In genomic region chr9:107881625-107882300, GRCh38 we compare ENCODE assay signal across 19 cellular contexts.
"Had no signal": no experiment of that assay in that cellular context is flagged by ENCODE, and none has a peak within 500 bp of the region (broad histone marks: within the 10 kb centered on the region; RNA-seq: fewer than 3 reads in every experiment).

No MANE protein-coding gene starts in this region.

- H3K27ac ChIP-seq: adrenal gland, lower lobe of right lung, spleen, VCaP had no signal

- H3K27me3 ChIP-seq: adrenal gland, spleen had no signal

- H3K4me1 ChIP-seq: adrenal gland, lower lobe of right lung had no signal

- H3K36me3 Mint-ChIP-seq: activated naive CD4-positive, alpha-beta T cell treated with anti-CD3 and anti-CD28 coated beads, Interleukin-2, amount 50 U/mL, for 72 hours; mesothelial cell of epicardium; stimulated activated memory B cell treated with anti-CD40 and anti-IgM and Interleukin-4, amounts not matched to agents 10 μg/mL and 1 μg/mL and 100 μg/mL, for 72 hours had no signal

- H3K9me3 Mint-ChIP-seq: activated T-helper 1 cell treated with anti-CD3 and anti-CD28 coated beads, Interleukin-12 subunit alpha, Interleukin-12 subunit beta, Interleukin-2, Interleukin-4 antibody, amounts not matched to agents 30 ng/mL and 10 ng/mL and 1 ng/mL, durations not matched to agents 14 hours and 24 hours and 36 hours; mesothelial cell of epicardium; nephron; stimulated activated memory B cell treated with anti-CD40 and anti-IgM and Interleukin-4, amounts not matched to agents 10 μg/mL and 1 μg/mL and 100 μg/mL, for 72 hours; T-helper 1 cell treated with Interleukin-12 subunit alpha and Interleukin-12 subunit beta and Interleukin-4 antibody, amounts not matched to agents 30 μg/mL and 1 μg/mL, for 36 hours had no signal

- H3K9me3 ChIP-seq: lower lobe of right lung, spleen had no signal

- H3K36me3 ChIP-seq: adrenal gland, lower lobe of right lung, spleen had no signal

- DNase-seq: activated CD4-positive, alpha-beta T cell treated with anti-CD3 and anti-CD28 coated beads for 1 hour; activated CD4-positive, alpha-beta T cell treated with anti-CD3 and anti-CD28 coated beads, Interleukin-2, amount 50 U/mL, for 48 hours; activated gamma-delta T cell treated with Interleukin-2 at 50 U/mL for 16 hours; adrenal gland; effector CD4-positive, alpha-beta T cell; islet precursor cell; left colon; lower lobe of right lung; retina; spleen; stimulated activated CD4-positive, alpha-beta T cell treated with anti-CD3 and anti-CD28 coated beads, Interleukin-4, amount 100 ng/mL, for 4 hours had no signal

- H3K4me3 Mint-ChIP-seq: activated T-helper 1 cell treated with anti-CD3 and anti-CD28 coated beads, Interleukin-12 subunit alpha, Interleukin-12 subunit beta, Interleukin-2, Interleukin-4 antibody, amounts not matched to agents 30 ng/mL and 10 ng/mL and 1 ng/mL, durations not matched to agents 14 hours and 24 hours and 36 hours; mesothelial cell of epicardium; nephron; stimulated activated memory B cell treated with anti-CD40 and anti-IgM and Interleukin-4, amounts not matched to agents 10 μg/mL and 1 μg/mL and 100 μg/mL, for 72 hours; T-helper 1 cell treated with Interleukin-12 subunit alpha and Interleukin-12 subunit beta and Interleukin-4 antibody, amounts not matched to agents 30 μg/mL and 1 μg/mL, for 36 hours had no signal

- H3K27me3 Mint-ChIP-seq: stimulated activated memory B cell treated with anti-CD40 and anti-IgM and Interleukin-4, amounts not matched to agents 10 μg/mL and 1 μg/mL and 100 μg/mL, for 72 hours had no signal

- H3K27ac Mint-ChIP-seq: activated naive CD4-positive, alpha-beta T cell treated with anti-CD3 and anti-CD28 coated beads, Interleukin-2, amount 50 U/mL, for 72 hours; activated T-helper 1 cell treated with anti-CD3 and anti-CD28 coated beads, Interleukin-12 subunit alpha, Interleukin-12 subunit beta, Interleukin-2, Interleukin-4 antibody, amounts not matched to agents 30 ng/mL and 10 ng/mL and 1 ng/mL, durations not matched to agents 14 hours and 24 hours and 36 hours; mesothelial cell of epicardium; nephron; stimulated activated memory B cell treated with anti-CD40 and anti-IgM and Interleukin-4, amounts not matched to agents 10 μg/mL and 1 μg/mL and 100 μg/mL, for 72 hours; T-helper 1 cell treated with Interleukin-12 subunit alpha and Interleukin-12 subunit beta and Interleukin-4 antibody, amounts not matched to agents 30 μg/mL and 1 μg/mL, for 36 hours had no signal

- H3K4me3 ChIP-seq: adrenal gland, lower lobe of right lung, spleen had no signal

- ATAC-seq: activated naive CD4-positive, alpha-beta T cell treated with anti-CD3 and anti-CD28 coated beads, Interleukin-2, amount 50 U/mL, for 72 hours; esophagus mucosa; left colon; lower lobe of right lung; stimulated activated memory B cell treated with anti-CD40 and anti-IgM and Interleukin-4, amounts not matched to agents 10 μg/mL and 1 μg/mL and 100 μg/mL, for 72 hours had no signal
